Comparison of ENCODE assay signal across 16 cellular contexts in genomic region chr7:66418537-66418936, GRCh38.
"Had no signal": no experiment of that assay in that cellular context is flagged by ENCODE, and none has a peak within 500 bp of the region (broad histone marks: within the 10 kb centered on the region; RNA-seq: fewer than 3 reads in every experiment).

No MANE protein-coding gene starts in this region.

- H3K27ac ChIP-seq: foreskin keratinocyte, lower lobe of right lung, transverse colon, WERI-Rb-1 had no signal

- ATAC-seq: foreskin keratinocyte; lower lobe of right lung; stimulated activated naive B cell treated with anti-CD40 and anti-IgM and Interleukin-4, amounts not matched to agents 10 μg/mL and 1 μg/mL and 100 μg/mL, for 72 hours had no signal

- H3K4me3 ChIP-seq: lower lobe of right lung, transverse colon had no signal

- H3K9me3 ChIP-seq: lower lobe of right lung, transverse colon had no signal

- H3K27me3 ChIP-seq: foreskin keratinocyte, transverse colon had no signal

- H3K36me3 ChIP-seq: lower lobe of right lung, transverse colon, WERI-Rb-1 had no signal

- DNase-seq: activated CD4-positive, alpha-beta T cell treated with anti-CD3 and anti-CD28 coated beads for 1 hour; activated CD4-positive, alpha-beta T cell treated with anti-CD3 and anti-CD28 coated beads, Interleukin-2, amount 50 U/mL, for 1 hour; activated gamma-delta T cell treated with Interleukin-2 at 50 U/mL for 16 hours; activated T-cell treated with anti-CD3 and anti-CD28 coated beads, Interleukin-2, amount 50 U/mL, for 1 hour; anterior cingulate cortex; caudate nucleus; effector CD8-positive, alpha-beta T cell; foreskin keratinocyte; lower lobe of right lung; mesendoderm; naive B cell; stimulated activated CD4-positive, alpha-beta T cell treated with anti-CD3 and anti-CD28 coated beads, Interleukin-2, amount 100 ng/mL, for 48 hours; stimulated activated CD8-positive, alpha-beta memory T cell treated with anti-CD3 and anti-CD28 coated beads, Interleukin-4, amount 100 ng/mL, for 48 hours; stimulated activated naive B cell treated with anti-CD40 and anti-IgM and Interleukin-4, amounts not matched to agents 10 μg/mL and 1 μg/mL and 100 μg/mL, for 72 hours; transverse colon; WERI-Rb-1 had no signal
